15 cellular contexts compared by ENCODE assay signal in the genomic region with DNA sequence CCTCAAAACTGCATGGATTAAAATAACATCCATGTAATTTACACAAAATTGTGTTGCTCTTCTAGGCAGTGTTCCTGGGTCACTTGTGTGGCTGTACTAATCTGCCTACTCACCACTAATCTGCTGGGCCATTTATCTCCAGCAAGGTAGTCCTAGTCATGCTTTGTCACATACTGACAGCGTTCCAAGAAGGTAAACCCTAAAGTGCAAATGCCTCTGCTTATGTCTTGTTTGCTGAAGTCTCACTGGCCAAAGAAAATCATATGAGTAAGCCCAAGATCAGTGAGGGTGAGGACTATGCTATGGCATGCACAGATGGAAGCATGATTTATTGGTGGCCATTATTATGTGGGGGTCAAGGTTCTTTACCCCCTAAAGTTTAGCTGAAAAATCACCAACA.
DNase-seq lines count a peak whose midpoint lies in the region; ATAC-seq and TF ChIP-seq lines count a peak whose summit lies in the region.
"Had no signal": no experiment of that assay in that cellular context is flagged by ENCODE, and none has a peak within 500 bp of the region (broad histone marks: within the 10 kb centered on the region; RNA-seq: fewer than 3 reads in every experiment).

No MANE protein-coding gene starts in this region.

- ATAC-seq in HG03432 (IDR thresholded peaks at IDR 0.05; ENCODE audit: unreplicated experiment) = no peak
- no peak for ATAC-seq in GM21737 (IDR thresholded peaks at IDR 0.05; ENCODE audit: unreplicated experiment)

- TF ChIP-seq CTCF in LNCaP clone FGC (IDR thresholded peaks at IDR 0.05; ENCODE audit: control insufficient read depth, extremely low read depth, insufficient read depth) (no peak), WERI-Rb-1 (IDR thresholded peaks at IDR 0.05; ENCODE audit: low read depth, low read length) (no peak), foreskin fibroblast (IDR thresholded peaks at IDR 0.05; ENCODE audit: low read depth, low read length) (no peak), MM.1S (IDR thresholded peaks at IDR 0.05; ENCODE audit: low read length) (no peak), SK-N-SH (IDR thresholded peaks at IDR 0.05) (no peak)

- H3K9ac ChIP-seq in MM.1S (ENCODE audit: low read length) (no peak overlapping the region), SK-N-SH (no peak overlapping the region)

- POLR2A ChIA-PET in SK-N-SH (lab: Yijun Ruan, JAX) = no interaction called here

- no peak for TF ChIP-seq EP300 in SK-N-SH (IDR thresholded peaks at IDR 0.05; ENCODE audit: borderline replicate concordance in 1 of 2, low read depth in 1 of 2, low read length in 1 of 2)

- 50% methylated on average over 1 of the region's 1 CpG for WGBS in SK-N-SH (ENCODE audit: low lambda C conversion rate)

- no peaks in the 10 kb centered on the region for H4K20me1 ChIP-seq in MM.1S (ENCODE audit: insufficient read depth, low read length)
- no peaks in the 10 kb centered on the region for H4K20me1 ChIP-seq in SK-N-SH (ENCODE audit: insufficient read depth)

- H3K4me2 ChIP-seq in MM.1S (ENCODE audit: low read depth, low read length) = no peak overlapping the region
- H3K4me2 ChIP-seq in SK-N-SH = no peak overlapping the region

- peak; percentile 29 for DNase-seq in ELR (ENCODE audit: low read depth)
- peak; percentile 84 for DNase-seq in LNCaP clone FGC (ENCODE audit: low read depth)
- peak; percentile 25 for DNase-seq in WERI-Rb-1
- DNase-seq in foreskin fibroblast = peak; percentile 6 to 7
- no peak for DNase-seq in MM.1S
- no peak for DNase-seq in SK-N-SH
- DNase-seq: NCI-H187 treated with DMSO at 0.1 percent for 48 hours, NCI-H446, NCI-H69, SW 1271 had no signal

- H3K27ac ChIP-seq in WERI-Rb-1 (no peak overlapping the region), MM.1S (ENCODE audit: low read length) (no peak overlapping the region), SK-N-SH (ENCODE audit: low read depth in 2 of 2, low read length in 1 of 2) (no peak overlapping the region)
- H3K27ac ChIP-seq: C4-2B had no signal

- CTCF ChIA-PET in SK-N-SH (lab: Yijun Ruan, JAX) = no interaction called here

- H3K36me3 ChIP-seq in WERI-Rb-1 (no peaks in the 10 kb centered on the region), MM.1S (replicated peaks; ENCODE audit: insufficient read depth, low read length) (no peaks in the 10 kb centered on the region), SK-N-SH (replicated peaks in 1 of 2; ENCODE audit: control insufficient read depth in 1 of 2, insufficient read depth in 2 of 2, low read length in 1 of 2) (no peaks in the 10 kb centered on the region)
- H3K36me3 ChIP-seq: HAP-1, SJSA1 had no signal

- H3K27me3 ChIP-seq in WERI-Rb-1 (ENCODE audit: insufficient read depth, low read depth, severe bottlenecking) (no peaks in the 10 kb centered on the region), MM.1S (replicated peaks; ENCODE audit: insufficient read depth, low read length) (no peaks in the 10 kb centered on the region), SK-N-SH (ENCODE audit: insufficient read depth) (no peaks in the 10 kb centered on the region)
- H3K27me3 ChIP-seq: SJSA1 had no signal

- H2AFZ ChIP-seq in MM.1S (ENCODE audit: low read length) (no peak overlapping the region), SK-N-SH (ENCODE audit: low read depth) (no peak overlapping the region)

- H3K79me2 ChIP-seq in MM.1S (ENCODE audit: low read length) (no peaks in the 10 kb centered on the region), SK-N-SH (ENCODE audit: insufficient read depth) (no peaks in the 10 kb centered on the region)

- no peak for TF ChIP-seq RAD21 in SK-N-SH (IDR thresholded peaks at IDR 0.05; ENCODE audit: low read length)

- H3K9me3 ChIP-seq in WERI-Rb-1 (ENCODE audit: severe bottlenecking) = no peaks in the 10 kb centered on the region
- H3K9me3 ChIP-seq in MM.1S (replicated peaks; ENCODE audit: insufficient read depth, low read length) = no peaks in the 10 kb centered on the region
- no peaks in the 10 kb centered on the region for H3K9me3 ChIP-seq in SK-N-SH
- H3K9me3 ChIP-seq: HAP-1, SJSA1 had no signal

- H3F3A ChIP-seq in MM.1S (ENCODE audit: insufficient read depth, low read length) = no peaks in the 10 kb centered on the region
- no peaks in the 10 kb centered on the region for H3F3A ChIP-seq in SK-N-SH (replicated peaks; ENCODE audit: insufficient read depth)

- H3K4me1 ChIP-seq in MM.1S (ENCODE audit: low read length) = no peaks in the 10 kb centered on the region
- no peaks in the 10 kb centered on the region for H3K4me1 ChIP-seq in SK-N-SH (ENCODE audit: control insufficient read depth in 1 of 2, insufficient read depth in 2 of 2, low read depth in 1 of 2, low read length in 1 of 2)
- H3K4me1 ChIP-seq: HAP-1 had no signal

- H3K4me3 ChIP-seq in LNCaP clone FGC (ENCODE audit: low read depth, low read length) = no peak overlapping the region
- H3K4me3 ChIP-seq in WERI-Rb-1 (ENCODE audit: low read depth, low read length) = no peak overlapping the region
- H3K4me3 ChIP-seq in foreskin fibroblast (ENCODE audit: low read depth in 1 of 2, low read length in 2 of 2) = no peak overlapping the region
- no peak overlapping the region for H3K4me3 ChIP-seq in MM.1S (ENCODE audit: low read length)
- no peak overlapping the region for H3K4me3 ChIP-seq in SK-N-SH (ENCODE audit: low read depth in 2 of 2, low read length in 1 of 2)
- H3K4me3 ChIP-seq: HAP-1, SJSA1 had no signal

- H3K9me2 ChIP-seq in MM.1S (replicated peaks; ENCODE audit: insufficient read depth, low read length) = no peaks in the 10 kb centered on the region
- no peaks in the 10 kb centered on the region for H3K9me2 ChIP-seq in SK-N-SH

TF ChIP-seq in SK-N-SH, 30 proteins besides CTCF, POLR2A, EP300 and RAD21:
- TF ChIP-seq NFIC (IDR thresholded peaks at IDR 0.05; ENCODE audit: borderline replicate concordance) (no peak), YY1 (IDR thresholded peaks at IDR 0.05; ENCODE audit: low read depth) (no peak), TEAD4 (IDR thresholded peaks at IDR 0.05; ENCODE audit: borderline replicate concordance, insufficient read depth) (no peak)
- TF ChIP-seq, protein P1, sequence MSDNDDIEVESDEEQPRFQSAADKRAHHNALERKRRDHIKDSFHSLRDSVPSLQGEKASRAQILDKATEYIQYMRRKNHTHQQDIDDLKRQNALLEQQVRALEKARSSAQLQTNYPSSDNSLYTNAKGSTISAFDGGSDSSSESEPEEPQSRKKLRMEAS (IDR thresholded peaks at IDR 0.05; ENCODE audit: low read depth) = no peak

Comparison
In these comparisons a context has a peak if more than half of its experiments do, and no peak if none do; other contexts are left out.
1. DNase-seq: peak in ELR (single experiment), LNCaP clone FGC (single experiment), WERI-Rb-1 (single experiment) and foreskin fibroblast (2 of 2); none in MM.1S (single experiment) and SK-N-SH (single experiment).